Comparison of ENCODE assay signal across 17 cellular contexts in the genomic region with DNA sequence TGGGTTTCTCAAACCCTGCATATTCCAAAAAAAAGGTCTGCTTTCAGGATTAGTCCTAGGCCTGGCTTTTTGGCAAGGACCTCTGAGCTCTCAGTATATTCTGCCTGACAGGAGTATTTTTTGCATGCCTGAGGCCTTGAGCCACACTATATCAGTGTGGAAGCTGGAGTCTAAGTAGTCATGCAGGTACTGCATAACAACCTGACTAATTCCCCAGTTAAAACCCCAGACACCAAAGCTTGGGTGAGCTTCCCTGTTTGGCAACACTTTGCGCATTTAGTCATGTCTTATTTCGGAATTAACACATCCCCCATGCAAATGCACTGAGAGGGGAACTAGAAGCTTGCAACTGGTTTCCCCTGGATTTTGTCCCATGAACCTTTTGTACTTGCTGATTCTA.
DNase-seq lines count a peak whose midpoint lies in the region; ATAC-seq and TF ChIP-seq lines count a peak whose summit lies in the region.
"Had no signal": no experiment of that assay in that cellular context is flagged by ENCODE, and none has a peak within 500 bp of the region (broad histone marks: within the 10 kb centered on the region; RNA-seq: fewer than 3 reads in every experiment).

No MANE protein-coding gene starts in this region.

- no peak overlapping the region for H4K12ac ChIP-seq in trophoblast cell (ENCODE audit: low read depth, low read length)

- no peak for TF ChIP-seq CTCF in GM12865 (IDR thresholded peaks at IDR 0.05; ENCODE audit: insufficient read depth, low read depth, low read length, missing control alignments)

- no peaks in the 10 kb centered on the region for H3K27me3 ChIP-seq in trophoblast cell (ENCODE audit: insufficient read depth, low read length)

- WGBS in trophoblast cell (ENCODE audit: extremely low coverage, insufficient coverage, insufficient read length): no CpG with 5 or more reads among the region's 2 CpGs

- H3K27ac ChIP-seq in epithelial cell of prostate: no peak overlapping the region
- H3K27ac ChIP-seq in trophoblast cell (ENCODE audit: low read depth, low read length): no peak overlapping the region
- H3K27ac ChIP-seq: A549, C4-2B, PC-9 had no signal

- H4K91ac ChIP-seq in trophoblast cell (ENCODE audit: low read depth, low read length): no peak overlapping the region

- peak overlapping the region; percentile 34 for H2BK12ac ChIP-seq in trophoblast cell (ENCODE audit: low read length)

- no peaks in the 10 kb centered on the region for H3K36me3 ChIP-seq in trophoblast cell (ENCODE audit: control insufficient read depth in 1 of 2, insufficient read depth in 2 of 2, low read length in 2 of 2)

- no peak for ATAC-seq in GM18505 (IDR thresholded peaks at IDR 0.05; ENCODE audit: unreplicated experiment)
- ATAC-seq: A549 had no signal

- H2AK5ac ChIP-seq in trophoblast cell (ENCODE audit: low read length): no peak overlapping the region

- H2BK120ac ChIP-seq in trophoblast cell (ENCODE audit: insufficient read depth, low read length, poor library complexity): no peak overlapping the region

- H3K14ac ChIP-seq in trophoblast cell (ENCODE audit: low read length): no peak overlapping the region

- H2AFZ ChIP-seq in trophoblast cell (ENCODE audit: insufficient read depth, low read length, poor library complexity): no peak overlapping the region
- H2AFZ ChIP-seq: PC-9 had no signal

- H3K4me1 ChIP-seq in trophoblast cell (ENCODE audit: control insufficient read depth in 1 of 2, insufficient read depth in 2 of 2, low read length in 2 of 2): peaks cover 0 to 4% of the 10 kb centered on the region in 2 experiments
- H3K4me1 ChIP-seq: A549 had no signal

- no peak overlapping the region for H2BK5ac ChIP-seq in trophoblast cell (ENCODE audit: low read depth, low read length, poor library complexity)

- peaks cover 2% of the 10 kb centered on the region for H3K79me1 ChIP-seq in trophoblast cell (ENCODE audit: low read length)

- no peak overlapping the region for H3K4me2 ChIP-seq in trophoblast cell (ENCODE audit: low read length)
- H3K4me2 ChIP-seq: A549, PC-9 had no signal

- no peak overlapping the region for H3K18ac ChIP-seq in trophoblast cell (ENCODE audit: low read length)

- H4K8ac ChIP-seq in trophoblast cell (ENCODE audit: low read depth, low read length): no peak overlapping the region

- peaks cover under 1% of the 10 kb centered on the region for H3K9me3 ChIP-seq in trophoblast cell (ENCODE audit: insufficient read depth, low read depth, low read length)
- H3K9me3 ChIP-seq: A549 had no signal

- H3K79me2 ChIP-seq in trophoblast cell (ENCODE audit: control insufficient read depth, insufficient read depth, low read length, poor library complexity): no peaks in the 10 kb centered on the region

- TF ChIP-seq POLR2A in GM18505 (IDR thresholded peaks at IDR 0.05; ENCODE audit: borderline replicate concordance, extremely low read depth, insufficient read depth, insufficient read length): no peak

- DNase-seq in GM12865 (ENCODE audit: low read depth) (peak; percentile 1), NCI-H226 (peak; percentile 51), epithelial cell of prostate (ENCODE audit: low read depth, low spot score) (peak; percentile 27), trophoblast cell (peak in 1 of 2 donors; percentile 4), GF-D8 (lab: John Stamatoyannopoulos, UW) (no peak), T1000 (lab: John Stamatoyannopoulos, UW) (no peak)
- DNase-seq: EL, H7, Kasumi-1, NCI-H1417, NCI-H187 treated with DMSO at 0.1 percent for 48 hours, NCI-H446, NCI-H69, PC-9 had no signal

- H3K23ac ChIP-seq in trophoblast cell (ENCODE audit: low read length): no peak overlapping the region

- no peak overlapping the region for H3K4me3 ChIP-seq in GM12865 (ENCODE audit: low read depth, low read length)
- H3K4me3 ChIP-seq in trophoblast cell (ENCODE audit: low read depth, low read length): no peak overlapping the region
- H3K4me3 ChIP-seq: A549, PC-9 had no signal

- no peak overlapping the region for H3K9ac ChIP-seq in trophoblast cell (ENCODE audit: low read length)

- H3K4ac ChIP-seq in trophoblast cell (ENCODE audit: low read depth, low read length): no peak overlapping the region

Comparison
In these comparisons a context has a peak if more than half of its experiments do, and no peak if none do; other contexts are left out.
1. DNase-seq: peak in GM12865 (single experiment), NCI-H226 (single experiment) and epithelial cell of prostate (single experiment); none in GF-D8 (single experiment) and T1000 (single experiment).